Comparison of ENCODE assay signal across 27 cellular contexts in the genomic region with DNA sequence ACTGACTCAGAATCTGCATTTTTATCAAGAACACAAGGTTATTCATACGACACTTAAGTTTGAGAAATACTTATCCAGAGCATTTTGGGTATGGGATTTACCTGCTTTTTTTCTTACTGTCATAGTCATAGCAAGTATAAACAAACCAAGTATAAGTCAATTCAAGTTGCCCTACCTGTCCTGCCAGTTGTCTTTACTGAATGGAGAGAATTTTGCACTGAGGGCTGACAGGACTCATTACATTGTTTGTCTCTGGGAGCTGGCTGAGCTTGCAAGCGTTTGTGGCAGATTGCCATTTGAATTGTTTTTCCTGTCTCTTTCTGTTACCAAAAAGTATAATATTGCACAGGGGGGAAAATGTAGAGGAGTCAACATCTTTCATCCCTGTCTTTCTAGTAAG.
"Had no signal": no experiment of that assay in that cellular context is flagged by ENCODE, and none has a peak within 500 bp of the region (broad histone marks: within the 10 kb centered on the region; RNA-seq: fewer than 3 reads in every experiment).

No MANE protein-coding gene starts in this region.

- H3K9me3 ChIP-seq: colonic mucosa, Peyer's patch had no signal

- ATAC-seq: activated CD8-positive, alpha-beta memory T cell treated with anti-CD3 and anti-CD28 coated beads, Interleukin-2, amount 10 ng/mL, durations not matched to agents 7 days and 5 days; K562 had no signal

- H3K27ac ChIP-seq: brain microvascular endothelial cell, colonic mucosa, Peyer's patch, RWPE1 had no signal

- H3K27me3 ChIP-seq: brain microvascular endothelial cell, colonic mucosa, Peyer's patch had no signal

- H3K4me1 ChIP-seq: colonic mucosa, Peyer's patch had no signal

- H3K36me3 ChIP-seq: brain microvascular endothelial cell, colonic mucosa, Peyer's patch had no signal

- DNase-seq: activated B cell treated with CpG ODN at 0.5 μM for 24 hours; activated CD4-positive, alpha-beta T cell treated with anti-CD3 and anti-CD28 coated beads for 1 hour; activated CD4-positive, alpha-beta T cell treated with anti-CD3 and anti-CD28 coated beads, Interleukin-2, amount 10 ng/mL, durations not matched to agents 24 days and 14 days; activated CD4-positive, alpha-beta T cell treated with anti-CD3 and anti-CD28 coated beads, Interleukin-2, amount 50 U/mL, for 48 hours; activated CD8-positive, alpha-beta memory T cell treated with anti-CD3 and anti-CD28 coated beads, Interleukin-2, amount 10 ng/mL, durations not matched to agents 7 days and 5 days; activated effector memory CD4-positive, alpha-beta T cell treated with Interleukin-2 at 50 U/mL for 16 hours; activated naive CD4-positive, alpha-beta T cell treated with Interleukin-2 at 50 U/mL for 16 hours; activated T-cell treated with anti-CD3 and anti-CD28 coated beads, Interleukin-2, amount 50 U/mL, for 24 hours; amygdala; brain microvascular endothelial cell; colonic mucosa; Karpas-422; NCI-H1048; NCI-H146; NCI-H1930; NCI-H2107; NCI-H446 treated with DMSO at 0.1 percent for 48 hours; NCI-H524 treated with DMSO at 0.1 percent for 48 hours; NCI-H82; OCI-M1; Peyer's patch; Right ventricle myocardium superior had no signal

- H3K9me3 Mint-ChIP-seq: activated B cell treated with CpG ODN at 0.5 μM for 24 hours; activated CD4-positive, alpha-beta T cell treated with anti-CD3 and anti-CD28 coated beads, Interleukin-2, amount 10 ng/mL, durations not matched to agents 24 days and 14 days; activated T-helper 1 cell treated with anti-CD3 and anti-CD28 coated beads, Interleukin-12 subunit alpha, Interleukin-12 subunit beta, Interleukin-2, Interleukin-4 antibody, amounts not matched to agents 30 ng/mL and 10 ng/mL and 1 ng/mL, durations not matched to agents 14 hours and 24 hours and 36 hours had no signal

- H3K4me3 ChIP-seq: colonic mucosa, K562, Peyer's patch had no signal

- H3K36me3 Mint-ChIP-seq: activated CD8-positive, alpha-beta memory T cell treated with anti-CD3 and anti-CD28 coated beads, Interleukin-2, amount 10 ng/mL, durations not matched to agents 7 days and 5 days; activated naive CD8-positive, alpha-beta T cell had no signal

- H3K27ac Mint-ChIP-seq: activated B cell treated with CpG ODN at 0.5 μM for 24 hours; activated CD4-positive, alpha-beta T cell treated with anti-CD3 and anti-CD28 coated beads, Interleukin-2, amount 10 ng/mL, durations not matched to agents 24 days and 14 days; activated CD8-positive, alpha-beta memory T cell treated with anti-CD3 and anti-CD28 coated beads, Interleukin-2, amount 10 ng/mL, durations not matched to agents 7 days and 5 days; activated naive CD8-positive, alpha-beta T cell; activated T-cell treated with anti-CD3 and anti-CD28 coated beads, Interleukin-2, amount 50 U/mL, for 24 hours; activated T-helper 1 cell treated with anti-CD3 and anti-CD28 coated beads, Interleukin-12 subunit alpha, Interleukin-12 subunit beta, Interleukin-2, Interleukin-4 antibody, amounts not matched to agents 30 ng/mL and 10 ng/mL and 1 ng/mL, durations not matched to agents 14 hours and 24 hours and 36 hours; T-helper 1 cell treated with Interleukin-12 subunit alpha and Interleukin-12 subunit beta and Interleukin-4 antibody, amounts not matched to agents 30 μg/mL and 1 μg/mL, for 36 hours had no signal
